9 cellular contexts compared by ENCODE assay signal in genomic region chr14:101839236-101839635, GRCh38.
DNase-seq lines count a peak whose midpoint lies in the region; ATAC-seq and TF ChIP-seq lines count a peak whose summit lies in the region.
"Had no signal": no experiment of that assay in that cellular context is flagged by ENCODE, and none has a peak within 500 bp of the region (broad histone marks: within the 10 kb centered on the region; RNA-seq: fewer than 3 reads in every experiment).

No MANE protein-coding gene starts in this region.

- H3K9me3 ChIP-seq in heart right ventricle: no peaks in the 10 kb centered on the region
- H3K9me3 ChIP-seq: SJCRH30 had no signal

- no peak for TF ChIP-seq CTCF in heart right ventricle (IDR thresholded peaks at IDR 0.05)

- DNase-seq in activated CD4-positive, alpha-beta T cell treated with anti-CD3 and anti-CD28 coated beads, Interleukin-2, amount 10 ng/mL, durations not matched to agents 7 days and 5 days: peak; percentile 66
- DNase-seq in activated CD4-positive, alpha-beta T cell treated with anti-CD3 and anti-CD28 coated beads for 4 hours: no peak
- peak; percentile 74 for DNase-seq in activated CD4-positive, alpha-beta memory T cell treated with anti-CD3 and anti-CD28 coated beads for 36 hours
- DNase-seq in stimulated activated naive B cell treated with anti-CD40 and anti-IgM and Interleukin-4, amounts not matched to agents 10 μg/mL and 1 μg/mL and 100 μg/mL, for 72 hours: peak; percentile 60
- no peak for DNase-seq in NCI-H1048 (lab: John Stamatoyannopoulos, UW)
- no peak for DNase-seq in heart right ventricle
- no peak for DNase-seq in ACHN
- DNase-seq: SJCRH30 had no signal

- no peaks in the 10 kb centered on the region for H3K27me3 Mint-ChIP-seq in activated CD4-positive, alpha-beta T cell treated with anti-CD3 and anti-CD28 coated beads, Interleukin-2, amount 10 ng/mL, durations not matched to agents 7 days and 5 days
- no peaks in the 10 kb centered on the region for H3K27me3 Mint-ChIP-seq in activated CD4-positive, alpha-beta memory T cell treated with anti-CD3 and anti-CD28 coated beads for 36 hours
- H3K27me3 Mint-ChIP-seq in stimulated activated naive B cell treated with anti-CD40 and anti-IgM and Interleukin-4, amounts not matched to agents 10 μg/mL and 1 μg/mL and 100 μg/mL, for 72 hours: no peaks in the 10 kb centered on the region

- 76 to 78% methylated on average over 11 of the region's 11 CpGs for WGBS in heart right ventricle, 2 donors

- H3K27me3 ChIP-seq in heart right ventricle: no peaks in the 10 kb centered on the region
- H3K27me3 ChIP-seq: SJCRH30 had no signal

- H3K36me3 Mint-ChIP-seq in activated CD4-positive, alpha-beta T cell treated with anti-CD3 and anti-CD28 coated beads, Interleukin-2, amount 10 ng/mL, durations not matched to agents 7 days and 5 days (ENCODE audit: low read depth): peaks cover 31% of the 10 kb centered on the region
- peaks cover 16% of the 10 kb centered on the region for H3K36me3 Mint-ChIP-seq in activated CD4-positive, alpha-beta memory T cell treated with anti-CD3 and anti-CD28 coated beads for 36 hours
- H3K36me3 Mint-ChIP-seq in stimulated activated naive B cell treated with anti-CD40 and anti-IgM and Interleukin-4, amounts not matched to agents 10 μg/mL and 1 μg/mL and 100 μg/mL, for 72 hours: peaks cover 17 to 29% of the 10 kb centered on the region in 2 donors

- peak; percentile 63 for ATAC-seq in HG03097 (IDR thresholded peaks at IDR 0.05; ENCODE audit: low FRiP score, unreplicated experiment)
- ATAC-seq in stimulated activated naive B cell treated with anti-CD40 and anti-IgM and Interleukin-4, amounts not matched to agents 10 μg/mL and 1 μg/mL and 100 μg/mL, for 72 hours (replicated peaks): peak; percentile 83 to 86
- no peak for ATAC-seq in heart right ventricle

- CTCF ChIA-PET in activated CD4-positive, alpha-beta T cell treated with anti-CD3 and anti-CD28 coated beads, Interleukin-2, amount 10 ng/mL, durations not matched to agents 7 days and 5 days (lab: Charles Lee): no interaction called here
- CTCF ChIA-PET in activated CD4-positive, alpha-beta memory T cell treated with anti-CD3 and anti-CD28 coated beads for 36 hours (lab: Charles Lee): interaction anchor here (0.7 kb wide), 1 partner anchor 11 kb away, joined by 3 read pairs; no protein-coding TSS in a partner anchor

- POLR2A ChIA-PET in activated CD4-positive, alpha-beta T cell treated with anti-CD3 and anti-CD28 coated beads, Interleukin-2, amount 10 ng/mL, durations not matched to agents 7 days and 5 days (lab: Charles Lee): no interaction called here
- POLR2A ChIA-PET in activated CD4-positive, alpha-beta memory T cell treated with anti-CD3 and anti-CD28 coated beads for 36 hours (lab: Charles Lee): interaction anchor here (0.6 to 1.1 kb wide), 2 partner anchors 39 to 68 kb away, joined by 3 to 6 read pairs; no protein-coding TSS in a partner anchor

- H3K4me3 ChIP-seq in heart right ventricle: no peak overlapping the region
- H3K4me3 ChIP-seq: SJCRH30 had no signal

- peak overlapping the region; percentile 89 for H3K27ac Mint-ChIP-seq in activated CD4-positive, alpha-beta T cell treated with anti-CD3 and anti-CD28 coated beads, Interleukin-2, amount 10 ng/mL, durations not matched to agents 7 days and 5 days
- H3K27ac Mint-ChIP-seq in activated CD4-positive, alpha-beta memory T cell treated with anti-CD3 and anti-CD28 coated beads for 36 hours: peak overlapping the region; percentile 92
- H3K27ac Mint-ChIP-seq in stimulated activated naive B cell treated with anti-CD40 and anti-IgM and Interleukin-4, amounts not matched to agents 10 μg/mL and 1 μg/mL and 100 μg/mL, for 72 hours: peak overlapping the region; percentile 95

- H3K27ac ChIP-seq in heart right ventricle: peak overlapping the region in 1 of 10 donors; percentile 3
- H3K27ac ChIP-seq: SJCRH30 had no signal

- H3K4me3 Mint-ChIP-seq in activated CD4-positive, alpha-beta T cell treated with anti-CD3 and anti-CD28 coated beads, Interleukin-2, amount 10 ng/mL, durations not matched to agents 7 days and 5 days: peak overlapping the region; percentile 20
- H3K4me3 Mint-ChIP-seq in activated CD4-positive, alpha-beta memory T cell treated with anti-CD3 and anti-CD28 coated beads for 36 hours: peak overlapping the region; percentile 47
- H3K4me3 Mint-ChIP-seq in stimulated activated naive B cell treated with anti-CD40 and anti-IgM and Interleukin-4, amounts not matched to agents 10 μg/mL and 1 μg/mL and 100 μg/mL, for 72 hours: peak overlapping the region; percentile 31 to 68

- no peaks in the 10 kb centered on the region for H3K9me3 Mint-ChIP-seq in activated CD4-positive, alpha-beta T cell treated with anti-CD3 and anti-CD28 coated beads, Interleukin-2, amount 10 ng/mL, durations not matched to agents 7 days and 5 days
- H3K9me3 Mint-ChIP-seq in activated CD4-positive, alpha-beta memory T cell treated with anti-CD3 and anti-CD28 coated beads for 36 hours: no peaks in the 10 kb centered on the region
- no peaks in the 10 kb centered on the region for H3K9me3 Mint-ChIP-seq in stimulated activated naive B cell treated with anti-CD40 and anti-IgM and Interleukin-4, amounts not matched to agents 10 μg/mL and 1 μg/mL and 100 μg/mL, for 72 hours

- peaks cover 86% of the 10 kb centered on the region for H3K4me1 Mint-ChIP-seq in activated CD4-positive, alpha-beta T cell treated with anti-CD3 and anti-CD28 coated beads, Interleukin-2, amount 10 ng/mL, durations not matched to agents 7 days and 5 days
- peaks cover 91% of the 10 kb centered on the region for H3K4me1 Mint-ChIP-seq in activated CD4-positive, alpha-beta memory T cell treated with anti-CD3 and anti-CD28 coated beads for 36 hours (ENCODE audit: low read depth)
- H3K4me1 Mint-ChIP-seq in stimulated activated naive B cell treated with anti-CD40 and anti-IgM and Interleukin-4, amounts not matched to agents 10 μg/mL and 1 μg/mL and 100 μg/mL, for 72 hours: peaks cover 57 to 91% of the 10 kb centered on the region in 2 donors

- intact Hi-C loops in activated CD4-positive, alpha-beta memory T cell treated with anti-CD3 and anti-CD28 coated beads for 36 hours (cut with micrococcal nuclease): loop anchor here (2.0 kb wide), 1 partner anchor 14 kb away; no protein-coding TSS in a partner anchor
- intact Hi-C loops in heart right ventricle (cut with DNase I): no loop called here

- in situ Hi-C loops in ACHN (cut with HindIII; ENCODE audit: low pct_ligation_motif_present, low pct_unique_long_range_greater_than_20kb, low sequenced_read_pairs): no loop called here

- H3K4me1 ChIP-seq in heart right ventricle: peaks cover 19 to 80% (median 69%) of the 10 kb centered on the region in 9 donors
- H3K4me1 ChIP-seq: SJCRH30 had no signal

- H3K36me3 ChIP-seq in heart right ventricle: peaks cover 0 to 7% (median 0%) of the 10 kb centered on the region in 9 donors

Comparison
In these comparisons a context has a peak if more than half of its experiments do, and no peak if none do; other contexts are left out.
1. DNase-seq: peak in activated CD4-positive, alpha-beta T cell treated with anti-CD3 and anti-CD28 coated beads, Interleukin-2, amount 10 ng/mL, durations not matched to agents 7 days and 5 days (single experiment), activated CD4-positive, alpha-beta memory T cell treated with anti-CD3 and anti-CD28 coated beads for 36 hours (single experiment) and stimulated activated naive B cell treated with anti-CD40 and anti-IgM and Interleukin-4, amounts not matched to agents 10 μg/mL and 1 μg/mL and 100 μg/mL, for 72 hours (single experiment); none in activated CD4-positive, alpha-beta T cell treated with anti-CD3 and anti-CD28 coated beads for 4 hours (0 of 2), NCI-H1048 (single experiment), heart right ventricle (0 of 2) and ACHN (single experiment).
2. ATAC-seq: peak in HG03097 (single experiment) and stimulated activated naive B cell treated with anti-CD40 and anti-IgM and Interleukin-4, amounts not matched to agents 10 μg/mL and 1 μg/mL and 100 μg/mL, for 72 hours (2 of 2); none in heart right ventricle (0 of 8).
3. Peak in every context shown above with its lines, with median percentiles within 50 percentile points of each other: H3K27ac Mint-ChIP-seq and H3K4me3 Mint-ChIP-seq.